20 cellular contexts compared by ENCODE assay signal in the genomic region with DNA sequence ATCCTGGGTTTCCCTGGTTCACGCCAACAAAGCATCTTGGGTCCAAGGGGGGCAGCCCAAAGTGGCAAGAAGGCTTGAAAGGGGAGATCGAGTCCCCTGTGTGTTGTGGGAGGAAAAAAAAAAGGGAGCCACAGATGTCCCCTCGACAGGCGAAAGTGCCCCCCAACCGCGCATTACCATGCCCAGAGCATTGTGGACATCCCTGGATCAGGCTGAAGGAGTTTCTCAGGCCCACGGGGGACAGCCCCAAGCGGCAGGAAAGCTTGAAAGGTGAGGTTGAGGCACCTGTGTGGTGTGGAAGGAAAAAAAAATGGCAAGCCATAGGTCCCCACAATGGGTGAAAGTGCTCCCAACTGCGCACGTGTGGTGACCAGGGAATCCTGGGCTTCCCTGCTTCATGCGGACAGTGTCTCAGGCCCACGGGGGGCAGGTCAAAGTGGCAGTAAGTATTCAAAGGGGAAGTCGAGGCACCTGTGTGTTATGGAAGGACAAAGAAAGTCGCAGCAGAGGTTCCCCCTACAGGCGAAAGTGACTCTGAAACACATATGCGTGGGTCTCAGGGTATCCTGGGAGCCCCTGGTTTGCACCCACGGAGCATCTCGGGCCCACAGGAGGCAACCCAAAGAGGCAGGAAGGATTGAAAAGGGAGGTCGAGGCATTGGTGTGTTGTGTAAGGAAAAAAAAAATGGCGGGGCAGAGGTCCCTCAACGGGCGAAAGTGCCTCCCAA.
A peak's percentile ranks its signal among the peaks of the same experiment; 100 is the strongest.
DNase-seq lines count a peak whose midpoint lies in the region; ATAC-seq and TF ChIP-seq lines count a peak whose summit lies in the region.
"Had no signal": no experiment of that assay in that cellular context is flagged by ENCODE, and none has a peak within 500 bp of the region (broad histone marks: within the 10 kb centered on the region; RNA-seq: fewer than 3 reads in every experiment).

No MANE protein-coding gene starts in this region.

- no peaks in the 10 kb centered on the region for H3K4me1 ChIP-seq in uterus
- H3K4me1 ChIP-seq: HAP-1 had no signal

- intact Hi-C loops in sciatic nerve (cut with DNase I) (no loop called here), uterus (cut with DNase I; ENCODE audit: low total_unique reads) (no loop called here)

- H3K4me3 ChIP-seq in uterus = no peak overlapping the region
- H3K4me3 ChIP-seq: HAP-1 had no signal

- no peaks in the 10 kb centered on the region for H3K36me3 ChIP-seq in uterus
- H3K36me3 ChIP-seq: HAP-1 had no signal

- no peak for TF ChIP-seq CTCF in GM10266 (IDR thresholded peaks at IDR 0.05; ENCODE audit: control insufficient read depth, insufficient read depth, low read depth, missing control alignments)
- no peak for TF ChIP-seq CTCF in uterus (IDR thresholded peaks at IDR 0.05)

- H3K27ac ChIP-seq in uterus = no peak overlapping the region
- H3K27ac ChIP-seq: C4-2B had no signal

- no peak for TF ChIP-seq POLR2A in uterus (IDR thresholded peaks at IDR 0.05)

- DNase-seq in D341Med (ENCODE audit: low spot score) = peak; percentile 5
- DNase-seq in GM10266 (ENCODE audit: extremely low spot score) = peak; percentile 1
- peak; percentile 1 for DNase-seq in iPS-NIHi7 (ENCODE audit: extremely low spot score)
- peak; percentile 31 for DNase-seq in sciatic nerve (ENCODE audit: low spot score)
- no peak for DNase-seq in C1 segment of cervical spinal cord (lab: John Stamatoyannopoulos, UW)
- no peak for DNase-seq in NOMO-1 treated with DMSO at 0.1 percent for 48 hours (lab: John Stamatoyannopoulos, UW; ENCODE audit: unreplicated experiment)
- DNase-seq in uterus = no peak
- DNase-seq: DMS79, KBM-7, NCI-H1105, NCI-H1694, NCI-H2107, NCI-H226, NCI-H524, PC-3, RPMI8226, SHP77 treated with DMSO at 0.1 percent for 48 hours had no signal

- H3K27me3 ChIP-seq in uterus = no peaks in the 10 kb centered on the region

- peaks cover 0 to 4% of the 10 kb centered on the region in 2 donors for H3K9me3 ChIP-seq in uterus
- H3K9me3 ChIP-seq: HAP-1 had no signal

- no peak for ATAC-seq in sciatic nerve
- ATAC-seq: HepG2, PC-3 had no signal

Comparison
In these comparisons a context has a peak if more than half of its experiments do, and no peak if none do; other contexts are left out.
1. DNase-seq: peak in D341Med (single experiment), GM10266 (single experiment), iPS-NIHi7 (single experiment) and sciatic nerve (single experiment); none in C1 segment of cervical spinal cord (0 of 14), NOMO-1 treated with DMSO at 0.1 percent for 48 hours (single experiment) and uterus (0 of 2).